Comparison of ENCODE assay signal across 30 cellular contexts in genomic region chr4:4782969-4783368, GRCh38.
DNase-seq lines count a peak whose midpoint lies in the region; ATAC-seq and TF ChIP-seq lines count a peak whose summit lies in the region.
"Had no signal": no experiment of that assay in that cellular context is flagged by ENCODE, and none has a peak within 500 bp of the region (broad histone marks: within the 10 kb centered on the region; RNA-seq: fewer than 3 reads in every experiment).

No MANE protein-coding gene starts in this region.

- H3K27ac ChIP-seq in SJCRH30: no peak overlapping the region
- H3K27ac ChIP-seq: transverse colon had no signal

- TF ChIP-seq CTCF in fibroblast of pulmonary artery (IDR thresholded peaks at IDR 0.05; ENCODE audit: low read length, missing control alignments): no peak

- no peaks in the 10 kb centered on the region for H3K27me3 Mint-ChIP-seq in T-helper 2 cell treated with Interferon-gamma antibody and Interleukin-4, amounts not matched to agents 5 μg/mL and 100 μg/mL, for 36 hours (ENCODE audit: low read depth)

- H3K9me3 Mint-ChIP-seq in T-helper 2 cell treated with Interferon-gamma antibody and Interleukin-4, amounts not matched to agents 5 μg/mL and 100 μg/mL, for 36 hours: peaks cover 15% of the 10 kb centered on the region

- no peak for ATAC-seq in HG02870 (IDR thresholded peaks at IDR 0.05; ENCODE audit: unreplicated experiment)
- ATAC-seq: activated CD4-positive, CD25-positive, alpha-beta regulatory T cell treated with anti-CD3 and anti-CD28 coated beads, Interleukin-2, amount 50 U/mL, for 24 hours; Panc1; right cardiac atrium had no signal

- no peak overlapping the region for H3K27ac Mint-ChIP-seq in T-helper 2 cell treated with Interferon-gamma antibody and Interleukin-4, amounts not matched to agents 5 μg/mL and 100 μg/mL, for 36 hours

- no peaks in the 10 kb centered on the region for H3K4me1 ChIP-seq in SJCRH30
- H3K4me1 ChIP-seq: transverse colon had no signal

- H3K4me3 ChIP-seq in MG63 (no peak overlapping the region), fibroblast of pulmonary artery (replicated peaks; ENCODE audit: low read depth, low read length) (no peak overlapping the region), skeletal muscle cell (ENCODE audit: low read depth, low read length) (no peak overlapping the region), SJCRH30 (no peak overlapping the region)
- H3K4me3 ChIP-seq: BLaER1, transverse colon had no signal

- no peaks in the 10 kb centered on the region for H3K4me1 Mint-ChIP-seq in T-helper 2 cell treated with Interferon-gamma antibody and Interleukin-4, amounts not matched to agents 5 μg/mL and 100 μg/mL, for 36 hours (ENCODE audit: low read depth)

- no peaks in the 10 kb centered on the region for H3K27me3 ChIP-seq in MG63
- no peaks in the 10 kb centered on the region for H3K27me3 ChIP-seq in SJCRH30
- H3K27me3 ChIP-seq: BLaER1, transverse colon had no signal

- DNase-seq in EH (ENCODE audit: low read depth): peak; percentile 54
- DNase-seq in MG63: peak; percentile 18
- DNase-seq in fibroblast of pulmonary artery (ENCODE audit: low read depth): peak; percentile 35
- peak; percentile 3 for DNase-seq in skeletal muscle cell (ENCODE audit: low read depth)
- DNase-seq in SJCRH30: no peak
- no peak for DNase-seq in globus pallidus (ENCODE audit: low spot score)
- DNase-seq in T-helper 2 cell treated with Interferon-gamma antibody and Interleukin-4, amounts not matched to agents 5 μg/mL and 100 μg/mL, for 36 hours (ENCODE audit: low spot score): no peak
- DNase-seq: ACHN; activated CD4-positive, alpha-beta T cell treated with anti-CD3 and anti-CD28 coated beads, Interleukin-2, amount 50 U/mL, for 48 hours; activated T-cell treated with anti-CD3 and anti-CD28 coated beads, Interleukin-2, amount 50 U/mL, for 48 hours; caudate nucleus; cortex of kidney; DMS53; effector memory CD4-positive, alpha-beta T cell; GDM1; GOT3; KG1; NCI-H2029 treated with DMSO at 0.1 percent for 48 hours; NCI-H524 treated with DMSO at 0.1 percent for 48 hours; NK-92 treated with Interleukin-12 subunit alpha and Interleukin-12 subunit beta, amount 100 ng/mL, for 24 hours; posterior cingulate gyrus; right cardiac atrium; Right ventricle myocardium superior; stimulated activated CD4-positive, alpha-beta T cell treated with anti-CD3 and anti-CD28 coated beads, Interleukin-4, amount 100 ng/mL, for 24 hours; T-helper 2 cell; transverse colon had no signal

- H3K9me3 ChIP-seq in MG63 (no peaks in the 10 kb centered on the region), SJCRH30 (replicated peaks) (no peaks in the 10 kb centered on the region)
- H3K9me3 ChIP-seq: transverse colon had no signal

- H3K36me3 Mint-ChIP-seq in T-helper 2 cell treated with Interferon-gamma antibody and Interleukin-4, amounts not matched to agents 5 μg/mL and 100 μg/mL, for 36 hours (ENCODE audit: low read depth): no peaks in the 10 kb centered on the region

- no peak overlapping the region for H3K4me3 Mint-ChIP-seq in T-helper 2 cell treated with Interferon-gamma antibody and Interleukin-4, amounts not matched to agents 5 μg/mL and 100 μg/mL, for 36 hours

- H3K36me3 ChIP-seq in MG63 (no peaks in the 10 kb centered on the region), SJCRH30 (no peaks in the 10 kb centered on the region)
- H3K36me3 ChIP-seq: transverse colon had no signal

Comparison
In these comparisons a context has a peak if more than half of its experiments do, and no peak if none do; other contexts are left out.
1. DNase-seq: peak in EH (single experiment), MG63 (single experiment), fibroblast of pulmonary artery (single experiment) and skeletal muscle cell (single experiment); none in SJCRH30 (0 of 2), globus pallidus (single experiment) and T-helper 2 cell treated with Interferon-gamma antibody and Interleukin-4, amounts not matched to agents 5 μg/mL and 100 μg/mL, for 36 hours (single experiment).